In the genomic region with DNA sequence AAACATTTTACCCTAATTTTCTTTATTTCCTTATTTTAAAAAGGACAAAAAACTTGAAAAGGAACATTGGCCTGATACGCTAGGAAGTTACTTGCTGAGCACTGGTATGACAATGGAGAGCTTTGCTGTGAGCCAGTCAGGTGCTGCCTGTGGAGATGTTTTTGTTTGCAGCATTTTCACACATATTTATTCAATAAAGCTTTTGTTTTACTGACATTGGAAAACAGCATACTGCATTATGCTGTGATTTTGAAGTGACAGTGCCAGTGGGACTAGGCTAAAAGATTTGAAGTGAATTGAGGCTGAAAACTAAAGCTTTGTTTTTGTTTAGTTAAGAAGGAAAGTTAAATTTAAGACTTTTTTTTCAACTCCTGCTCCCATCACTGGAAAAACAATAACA, we compare ENCODE assay signal across 1 cellular context.
TF ChIP-seq lines count a peak whose summit lies in the region.

No MANE protein-coding gene starts in this region.

TF ChIP-seq in WTC11, 78 proteins besides CTCF, POLR2A, EP300 and RAD21 (continued from another document):
- TF ChIP-seq STAT6 (CRISPR knock-in tag; conservative IDR thresholded peaks at IDR 0.05; ENCODE audit: low read depth) = no peak
- no peak for TF ChIP-seq ZNF232 (CRISPR knock-in tag; IDR thresholded peaks at IDR 0.05)
- no peak for TF ChIP-seq HMGA2 (CRISPR knock-in tag; IDR thresholded peaks at IDR 0.05)
- TF ChIP-seq EMX1 (CRISPR knock-in tag; IDR thresholded peaks at IDR 0.05) = no peak
